1 cellular context compared by ENCODE assay signal in the genomic region with DNA sequence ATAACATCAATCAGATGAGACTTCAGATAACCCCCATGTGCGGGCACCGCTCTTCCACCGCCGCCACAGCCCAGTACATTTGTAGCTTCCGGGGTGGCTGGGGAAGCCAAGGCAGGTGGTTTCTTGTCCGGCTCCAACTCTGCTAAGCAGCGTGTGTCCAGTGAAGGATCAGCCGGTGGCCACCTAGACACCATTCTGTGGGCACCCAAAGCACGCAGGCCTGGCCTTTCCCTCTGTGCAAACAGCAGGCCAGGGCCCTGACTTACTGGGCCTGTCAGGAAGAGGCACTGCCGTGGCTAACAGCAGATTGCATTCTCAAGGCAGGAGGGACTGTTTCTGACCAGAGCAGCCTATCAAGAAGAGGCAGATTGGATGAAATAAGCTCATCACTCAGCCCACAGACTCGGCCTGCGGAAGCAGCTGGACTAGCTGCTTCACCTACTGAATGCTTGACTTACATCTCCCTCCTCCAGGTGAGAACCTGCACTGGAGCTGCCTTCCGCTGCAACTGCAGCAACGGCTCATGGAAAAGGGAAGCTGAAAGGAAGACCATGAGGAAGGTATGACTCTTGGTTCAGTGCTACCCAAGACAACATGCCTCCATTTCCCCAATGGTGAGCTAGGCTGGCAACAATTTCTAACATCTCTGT.
TF ChIP-seq lines count a peak whose summit lies in the region.

No MANE protein-coding gene starts in this region.

TF ChIP-seq in H1, 55 proteins besides CTCF, POLR2A, EP300 and RAD21:
- TF ChIP-seq, protein P1, sequence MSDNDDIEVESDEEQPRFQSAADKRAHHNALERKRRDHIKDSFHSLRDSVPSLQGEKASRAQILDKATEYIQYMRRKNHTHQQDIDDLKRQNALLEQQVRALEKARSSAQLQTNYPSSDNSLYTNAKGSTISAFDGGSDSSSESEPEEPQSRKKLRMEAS (IDR thresholded peaks at IDR 0.05), result no peak
- no peak for TF ChIP-seq BACH1 (IDR thresholded peaks at IDR 0.05; ENCODE audit: low read length)
- TF ChIP-seq NANOG (IDR thresholded peaks at IDR 0.05; ENCODE audit: insufficient read depth, low read depth, low read length, poor library complexity, severe bottlenecking), result no peak
- TF ChIP-seq, protein P2, sequence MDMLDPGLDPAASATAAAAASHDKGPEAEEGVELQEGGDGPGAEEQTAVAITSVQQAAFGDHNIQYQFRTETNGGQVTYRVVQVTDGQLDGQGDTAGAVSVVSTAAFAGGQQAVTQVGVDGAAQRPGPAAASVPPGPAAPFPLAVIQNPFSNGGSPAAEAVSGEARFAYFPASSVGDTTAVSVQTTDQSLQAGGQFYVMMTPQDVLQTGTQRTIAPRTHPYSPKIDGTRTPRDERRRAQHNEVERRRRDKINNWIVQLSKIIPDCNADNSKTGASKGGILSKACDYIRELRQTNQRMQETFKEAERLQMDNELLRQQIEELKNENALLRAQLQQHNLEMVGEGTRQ (IDR thresholded peaks at IDR 0.05; ENCODE audit: low read length), result no peak
- no peak for TF ChIP-seq CBX5 (IDR thresholded peaks at IDR 0.05; ENCODE audit: low read depth, low read length)
- TF ChIP-seq SIRT6 (IDR thresholded peaks at IDR 0.05; ENCODE audit: low read length), result no peak
- no peak for TF ChIP-seq CHD1 (IDR thresholded peaks at IDR 0.05; ENCODE audit: low read depth, low read length)
